Comparison of ENCODE assay signal across 1 cellular context in the genomic region with DNA sequence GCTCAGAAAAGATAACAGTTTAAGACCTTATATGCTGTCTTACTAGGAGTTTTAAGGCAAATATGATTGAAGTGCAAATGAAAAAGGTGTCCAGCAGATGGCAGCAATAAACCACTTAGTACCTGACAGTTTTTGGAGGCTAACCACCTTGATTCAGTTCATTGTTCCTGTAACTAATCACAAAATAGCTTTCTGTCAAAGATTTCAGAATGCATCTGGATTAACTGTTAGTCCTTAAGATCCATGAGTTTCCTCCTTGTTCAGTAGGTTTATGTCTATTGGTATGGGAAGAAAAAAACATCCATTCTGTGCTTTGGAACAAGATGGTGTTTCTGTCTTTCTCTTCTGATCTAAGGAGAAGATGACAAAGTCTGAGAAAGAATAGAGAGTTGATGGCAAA.
TF ChIP-seq lines count a peak whose summit lies in the region.

No MANE protein-coding gene starts in this region.

TF ChIP-seq in K562, 482 proteins besides CTCF, POLR2A, EP300 and RAD21 (continued from another document and continues in another):
- TF ChIP-seq, protein P1, sequence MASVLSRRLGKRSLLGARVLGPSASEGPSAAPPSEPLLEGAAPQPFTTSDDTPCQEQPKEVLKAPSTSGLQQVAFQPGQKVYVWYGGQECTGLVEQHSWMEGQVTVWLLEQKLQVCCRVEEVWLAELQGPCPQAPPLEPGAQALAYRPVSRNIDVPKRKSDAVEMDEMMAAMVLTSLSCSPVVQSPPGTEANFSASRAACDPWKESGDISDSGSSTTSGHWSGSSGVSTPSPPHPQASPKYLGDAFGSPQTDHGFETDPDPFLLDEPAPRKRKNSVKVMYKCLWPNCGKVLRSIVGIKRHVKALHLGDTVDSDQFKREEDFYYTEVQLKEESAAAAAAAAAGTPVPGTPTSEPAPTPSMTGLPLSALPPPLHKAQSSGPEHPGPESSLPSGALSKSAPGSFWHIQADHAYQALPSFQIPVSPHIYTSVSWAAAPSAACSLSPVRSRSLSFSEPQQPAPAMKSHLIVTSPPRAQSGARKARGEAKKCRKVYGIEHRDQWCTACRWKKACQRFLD (CRISPR knock-in tag; IDR thresholded peaks at IDR 0.05): no peak
- TF ChIP-seq, protein P2, sequence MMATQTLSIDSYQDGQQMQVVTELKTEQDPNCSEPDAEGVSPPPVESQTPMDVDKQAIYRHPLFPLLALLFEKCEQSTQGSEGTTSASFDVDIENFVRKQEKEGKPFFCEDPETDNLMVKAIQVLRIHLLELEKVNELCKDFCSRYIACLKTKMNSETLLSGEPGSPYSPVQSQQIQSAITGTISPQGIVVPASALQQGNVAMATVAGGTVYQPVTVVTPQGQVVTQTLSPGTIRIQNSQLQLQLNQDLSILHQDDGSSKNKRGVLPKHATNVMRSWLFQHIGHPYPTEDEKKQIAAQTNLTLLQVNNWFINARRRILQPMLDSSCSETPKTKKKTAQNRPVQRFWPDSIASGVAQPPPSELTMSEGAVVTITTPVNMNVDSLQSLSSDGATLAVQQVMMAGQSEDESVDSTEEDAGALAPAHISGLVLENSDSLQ (IDR thresholded peaks at IDR 0.05): peak; percentile 40; the same call in 1 of the 2 replicates
- TF ChIP-seq ZKSCAN3 (CRISPR knock-in tag; IDR thresholded peaks at IDR 0.05) (no peak), JUND (IDR thresholded peaks at IDR 0.05; ENCODE audit: borderline replicate concordance, low read depth, low read length) (0 out of 2 replicates have a peak, but pooled peaks have one; percentile 12), JUND (tag; IDR thresholded peaks at IDR 0.05; ENCODE audit: borderline replicate concordance, low read depth, low read length) (no peak), MTA1 (IDR thresholded peaks at IDR 0.05; ENCODE audit: borderline replicate concordance) (no peak), SIN3B (IDR thresholded peaks at IDR 0.05; ENCODE audit: low read depth) (no peak), HNRNPLL (IDR thresholded peaks at IDR 0.05; ENCODE audit: low read depth, low read length, poor library complexity, severe bottlenecking) (no peak), GABPA (tag; conservative IDR thresholded peaks at IDR 0.05; ENCODE audit: low read depth) (no peak), RBM22 (IDR thresholded peaks at IDR 0.05; ENCODE audit: low read depth, low read length, poor library complexity, severe bottlenecking) (no peak), MAFF (IDR thresholded peaks at IDR 0.05; ENCODE audit: low read length) (no peak), ZFPM2 (CRISPR knock-in tag; IDR thresholded peaks at IDR 0.05) (no peak), CEBPB (tag; IDR thresholded peaks at IDR 0.05) (no peak), L3MBTL2 (IDR thresholded peaks at IDR 0.05) (no peak), POU5F1 (IDR thresholded peaks at IDR 0.05; ENCODE audit: borderline replicate concordance, low read depth, low read length, partially characterized antibody) (no peak), PTRF (tag; IDR thresholded peaks at IDR 0.05) (no peak), STAG1 (CRISPR knock-in tag; IDR thresholded peaks at IDR 0.05; ENCODE audit: borderline replicate concordance) (no peak; the same call in 1 of the 2 replicates), ZFX (CRISPR knock-in tag; IDR thresholded peaks at IDR 0.05) (no peak), NR2C1 (IDR thresholded peaks at IDR 0.05) (no peak), NR2C1 (tag; IDR thresholded peaks at IDR 0.05) (no peak)
- TF ChIP-seq, protein P3, sequence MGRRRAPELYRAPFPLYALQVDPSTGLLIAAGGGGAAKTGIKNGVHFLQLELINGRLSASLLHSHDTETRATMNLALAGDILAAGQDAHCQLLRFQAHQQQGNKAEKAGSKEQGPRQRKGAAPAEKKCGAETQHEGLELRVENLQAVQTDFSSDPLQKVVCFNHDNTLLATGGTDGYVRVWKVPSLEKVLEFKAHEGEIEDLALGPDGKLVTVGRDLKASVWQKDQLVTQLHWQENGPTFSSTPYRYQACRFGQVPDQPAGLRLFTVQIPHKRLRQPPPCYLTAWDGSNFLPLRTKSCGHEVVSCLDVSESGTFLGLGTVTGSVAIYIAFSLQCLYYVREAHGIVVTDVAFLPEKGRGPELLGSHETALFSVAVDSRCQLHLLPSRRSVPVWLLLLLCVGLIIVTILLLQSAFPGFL (CRISPR knock-in tag; IDR thresholded peaks at IDR 0.05): no peak
- TF ChIP-seq, protein P4, sequence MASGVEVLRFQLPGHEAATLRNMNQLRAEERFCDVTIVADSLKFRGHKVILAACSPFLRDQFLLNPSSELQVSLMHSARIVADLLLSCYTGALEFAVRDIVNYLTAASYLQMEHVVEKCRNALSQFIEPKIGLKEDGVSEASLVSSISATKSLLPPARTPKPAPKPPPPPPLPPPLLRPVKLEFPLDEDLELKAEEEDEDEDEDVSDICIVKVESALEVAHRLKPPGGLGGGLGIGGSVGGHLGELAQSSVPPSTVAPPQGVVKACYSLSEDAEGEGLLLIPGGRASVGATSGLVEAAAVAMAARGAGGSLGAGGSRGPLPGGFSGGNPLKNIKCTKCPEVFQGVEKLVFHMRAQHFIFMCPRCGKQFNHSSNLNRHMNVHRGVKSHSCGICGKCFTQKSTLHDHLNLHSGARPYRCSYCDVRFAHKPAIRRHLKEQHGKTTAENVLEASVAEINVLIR (CRISPR knock-in tag; IDR thresholded peaks at IDR 0.05): no peak
- TF ChIP-seq, protein P5, sequence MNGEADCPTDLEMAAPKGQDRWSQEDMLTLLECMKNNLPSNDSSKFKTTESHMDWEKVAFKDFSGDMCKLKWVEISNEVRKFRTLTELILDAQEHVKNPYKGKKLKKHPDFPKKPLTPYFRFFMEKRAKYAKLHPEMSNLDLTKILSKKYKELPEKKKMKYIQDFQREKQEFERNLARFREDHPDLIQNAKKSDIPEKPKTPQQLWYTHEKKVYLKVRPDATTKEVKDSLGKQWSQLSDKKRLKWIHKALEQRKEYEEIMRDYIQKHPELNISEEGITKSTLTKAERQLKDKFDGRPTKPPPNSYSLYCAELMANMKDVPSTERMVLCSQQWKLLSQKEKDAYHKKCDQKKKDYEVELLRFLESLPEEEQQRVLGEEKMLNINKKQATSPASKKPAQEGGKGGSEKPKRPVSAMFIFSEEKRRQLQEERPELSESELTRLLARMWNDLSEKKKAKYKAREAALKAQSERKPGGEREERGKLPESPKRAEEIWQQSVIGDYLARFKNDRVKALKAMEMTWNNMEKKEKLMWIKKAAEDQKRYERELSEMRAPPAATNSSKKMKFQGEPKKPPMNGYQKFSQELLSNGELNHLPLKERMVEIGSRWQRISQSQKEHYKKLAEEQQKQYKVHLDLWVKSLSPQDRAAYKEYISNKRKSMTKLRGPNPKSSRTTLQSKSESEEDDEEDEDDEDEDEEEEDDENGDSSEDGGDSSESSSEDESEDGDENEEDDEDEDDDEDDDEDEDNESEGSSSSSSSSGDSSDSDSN (IDR thresholded peaks at IDR 0.05; ENCODE audit: borderline replicate concordance in 1 of 2, low read depth in 2 of 2, low read length in 2 of 2): no peak
- TF ChIP-seq, protein P6, sequence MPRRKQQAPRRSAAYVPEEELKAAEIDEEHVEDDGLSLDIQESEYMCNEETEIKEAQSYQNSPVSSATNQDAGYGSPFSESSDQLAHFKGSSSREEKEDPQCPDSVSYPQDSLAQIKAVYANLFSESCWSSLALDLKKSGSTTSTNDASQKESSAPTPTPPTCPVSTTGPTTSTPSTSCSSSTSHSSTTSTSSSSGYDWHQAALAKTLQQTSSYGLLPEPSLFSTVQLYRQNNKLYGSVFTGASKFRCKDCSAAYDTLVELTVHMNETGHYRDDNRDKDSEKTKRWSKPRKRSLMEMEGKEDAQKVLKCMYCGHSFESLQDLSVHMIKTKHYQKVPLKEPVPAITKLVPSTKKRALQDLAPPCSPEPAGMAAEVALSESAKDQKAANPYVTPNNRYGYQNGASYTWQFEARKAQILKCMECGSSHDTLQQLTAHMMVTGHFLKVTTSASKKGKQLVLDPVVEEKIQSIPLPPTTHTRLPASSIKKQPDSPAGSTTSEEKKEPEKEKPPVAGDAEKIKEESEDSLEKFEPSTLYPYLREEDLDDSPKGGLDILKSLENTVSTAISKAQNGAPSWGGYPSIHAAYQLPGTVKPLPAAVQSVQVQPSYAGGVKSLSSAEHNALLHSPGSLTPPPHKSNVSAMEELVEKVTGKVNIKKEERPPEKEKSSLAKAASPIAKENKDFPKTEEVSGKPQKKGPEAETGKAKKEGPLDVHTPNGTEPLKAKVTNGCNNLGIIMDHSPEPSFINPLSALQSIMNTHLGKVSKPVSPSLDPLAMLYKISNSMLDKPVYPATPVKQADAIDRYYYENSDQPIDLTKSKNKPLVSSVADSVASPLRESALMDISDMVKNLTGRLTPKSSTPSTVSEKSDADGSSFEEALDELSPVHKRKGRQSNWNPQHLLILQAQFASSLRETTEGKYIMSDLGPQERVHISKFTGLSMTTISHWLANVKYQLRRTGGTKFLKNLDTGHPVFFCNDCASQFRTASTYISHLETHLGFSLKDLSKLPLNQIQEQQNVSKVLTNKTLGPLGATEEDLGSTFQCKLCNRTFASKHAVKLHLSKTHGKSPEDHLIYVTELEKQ (CRISPR knock-in tag; IDR thresholded peaks at IDR 0.05): no peak
- TF ChIP-seq, protein P7, sequence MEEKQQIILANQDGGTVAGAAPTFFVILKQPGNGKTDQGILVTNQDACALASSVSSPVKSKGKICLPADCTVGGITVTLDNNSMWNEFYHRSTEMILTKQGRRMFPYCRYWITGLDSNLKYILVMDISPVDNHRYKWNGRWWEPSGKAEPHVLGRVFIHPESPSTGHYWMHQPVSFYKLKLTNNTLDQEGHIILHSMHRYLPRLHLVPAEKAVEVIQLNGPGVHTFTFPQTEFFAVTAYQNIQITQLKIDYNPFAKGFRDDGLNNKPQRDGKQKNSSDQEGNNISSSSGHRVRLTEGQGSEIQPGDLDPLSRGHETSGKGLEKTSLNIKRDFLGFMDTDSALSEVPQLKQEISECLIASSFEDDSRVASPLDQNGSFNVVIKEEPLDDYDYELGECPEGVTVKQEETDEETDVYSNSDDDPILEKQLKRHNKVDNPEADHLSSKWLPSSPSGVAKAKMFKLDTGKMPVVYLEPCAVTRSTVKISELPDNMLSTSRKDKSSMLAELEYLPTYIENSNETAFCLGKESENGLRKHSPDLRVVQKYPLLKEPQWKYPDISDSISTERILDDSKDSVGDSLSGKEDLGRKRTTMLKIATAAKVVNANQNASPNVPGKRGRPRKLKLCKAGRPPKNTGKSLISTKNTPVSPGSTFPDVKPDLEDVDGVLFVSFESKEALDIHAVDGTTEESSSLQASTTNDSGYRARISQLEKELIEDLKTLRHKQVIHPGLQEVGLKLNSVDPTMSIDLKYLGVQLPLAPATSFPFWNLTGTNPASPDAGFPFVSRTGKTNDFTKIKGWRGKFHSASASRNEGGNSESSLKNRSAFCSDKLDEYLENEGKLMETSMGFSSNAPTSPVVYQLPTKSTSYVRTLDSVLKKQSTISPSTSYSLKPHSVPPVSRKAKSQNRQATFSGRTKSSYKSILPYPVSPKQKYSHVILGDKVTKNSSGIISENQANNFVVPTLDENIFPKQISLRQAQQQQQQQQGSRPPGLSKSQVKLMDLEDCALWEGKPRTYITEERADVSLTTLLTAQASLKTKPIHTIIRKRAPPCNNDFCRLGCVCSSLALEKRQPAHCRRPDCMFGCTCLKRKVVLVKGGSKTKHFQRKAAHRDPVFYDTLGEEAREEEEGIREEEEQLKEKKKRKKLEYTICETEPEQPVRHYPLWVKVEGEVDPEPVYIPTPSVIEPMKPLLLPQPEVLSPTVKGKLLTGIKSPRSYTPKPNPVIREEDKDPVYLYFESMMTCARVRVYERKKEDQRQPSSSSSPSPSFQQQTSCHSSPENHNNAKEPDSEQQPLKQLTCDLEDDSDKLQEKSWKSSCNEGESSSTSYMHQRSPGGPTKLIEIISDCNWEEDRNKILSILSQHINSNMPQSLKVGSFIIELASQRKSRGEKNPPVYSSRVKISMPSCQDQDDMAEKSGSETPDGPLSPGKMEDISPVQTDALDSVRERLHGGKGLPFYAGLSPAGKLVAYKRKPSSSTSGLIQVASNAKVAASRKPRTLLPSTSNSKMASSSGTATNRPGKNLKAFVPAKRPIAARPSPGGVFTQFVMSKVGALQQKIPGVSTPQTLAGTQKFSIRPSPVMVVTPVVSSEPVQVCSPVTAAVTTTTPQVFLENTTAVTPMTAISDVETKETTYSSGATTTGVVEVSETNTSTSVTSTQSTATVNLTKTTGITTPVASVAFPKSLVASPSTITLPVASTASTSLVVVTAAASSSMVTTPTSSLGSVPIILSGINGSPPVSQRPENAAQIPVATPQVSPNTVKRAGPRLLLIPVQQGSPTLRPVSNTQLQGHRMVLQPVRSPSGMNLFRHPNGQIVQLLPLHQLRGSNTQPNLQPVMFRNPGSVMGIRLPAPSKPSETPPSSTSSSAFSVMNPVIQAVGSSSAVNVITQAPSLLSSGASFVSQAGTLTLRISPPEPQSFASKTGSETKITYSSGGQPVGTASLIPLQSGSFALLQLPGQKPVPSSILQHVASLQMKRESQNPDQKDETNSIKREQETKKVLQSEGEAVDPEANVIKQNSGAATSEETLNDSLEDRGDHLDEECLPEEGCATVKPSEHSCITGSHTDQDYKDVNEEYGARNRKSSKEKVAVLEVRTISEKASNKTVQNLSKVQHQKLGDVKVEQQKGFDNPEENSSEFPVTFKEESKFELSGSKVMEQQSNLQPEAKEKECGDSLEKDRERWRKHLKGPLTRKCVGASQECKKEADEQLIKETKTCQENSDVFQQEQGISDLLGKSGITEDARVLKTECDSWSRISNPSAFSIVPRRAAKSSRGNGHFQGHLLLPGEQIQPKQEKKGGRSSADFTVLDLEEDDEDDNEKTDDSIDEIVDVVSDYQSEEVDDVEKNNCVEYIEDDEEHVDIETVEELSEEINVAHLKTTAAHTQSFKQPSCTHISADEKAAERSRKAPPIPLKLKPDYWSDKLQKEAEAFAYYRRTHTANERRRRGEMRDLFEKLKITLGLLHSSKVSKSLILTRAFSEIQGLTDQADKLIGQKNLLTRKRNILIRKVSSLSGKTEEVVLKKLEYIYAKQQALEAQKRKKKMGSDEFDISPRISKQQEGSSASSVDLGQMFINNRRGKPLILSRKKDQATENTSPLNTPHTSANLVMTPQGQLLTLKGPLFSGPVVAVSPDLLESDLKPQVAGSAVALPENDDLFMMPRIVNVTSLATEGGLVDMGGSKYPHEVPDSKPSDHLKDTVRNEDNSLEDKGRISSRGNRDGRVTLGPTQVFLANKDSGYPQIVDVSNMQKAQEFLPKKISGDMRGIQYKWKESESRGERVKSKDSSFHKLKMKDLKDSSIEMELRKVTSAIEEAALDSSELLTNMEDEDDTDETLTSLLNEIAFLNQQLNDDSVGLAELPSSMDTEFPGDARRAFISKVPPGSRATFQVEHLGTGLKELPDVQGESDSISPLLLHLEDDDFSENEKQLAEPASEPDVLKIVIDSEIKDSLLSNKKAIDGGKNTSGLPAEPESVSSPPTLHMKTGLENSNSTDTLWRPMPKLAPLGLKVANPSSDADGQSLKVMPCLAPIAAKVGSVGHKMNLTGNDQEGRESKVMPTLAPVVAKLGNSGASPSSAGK (IDR thresholded peaks at IDR 0.05): no peak
- TF ChIP-seq, protein P8, sequence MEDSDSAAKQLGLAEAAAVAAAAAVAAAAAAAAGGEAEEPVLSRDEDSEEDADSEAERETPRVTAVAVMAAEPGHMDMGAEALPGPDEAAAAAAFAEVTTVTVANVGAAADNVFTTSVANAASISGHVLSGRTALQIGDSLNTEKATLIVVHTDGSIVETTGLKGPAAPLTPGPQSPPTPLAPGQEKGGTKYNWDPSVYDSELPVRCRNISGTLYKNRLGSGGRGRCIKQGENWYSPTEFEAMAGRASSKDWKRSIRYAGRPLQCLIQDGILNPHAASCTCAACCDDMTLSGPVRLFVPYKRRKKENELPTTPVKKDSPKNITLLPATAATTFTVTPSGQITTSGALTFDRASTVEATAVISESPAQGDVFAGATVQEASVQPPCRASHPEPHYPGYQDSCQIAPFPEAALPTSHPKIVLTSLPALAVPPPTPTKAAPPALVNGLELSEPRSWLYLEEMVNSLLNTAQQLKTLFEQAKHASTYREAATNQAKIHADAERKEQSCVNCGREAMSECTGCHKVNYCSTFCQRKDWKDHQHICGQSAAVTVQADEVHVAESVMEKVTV (CRISPR knock-in tag; IDR thresholded peaks at IDR 0.05): peak; percentile 84
